In the genomic region with DNA sequence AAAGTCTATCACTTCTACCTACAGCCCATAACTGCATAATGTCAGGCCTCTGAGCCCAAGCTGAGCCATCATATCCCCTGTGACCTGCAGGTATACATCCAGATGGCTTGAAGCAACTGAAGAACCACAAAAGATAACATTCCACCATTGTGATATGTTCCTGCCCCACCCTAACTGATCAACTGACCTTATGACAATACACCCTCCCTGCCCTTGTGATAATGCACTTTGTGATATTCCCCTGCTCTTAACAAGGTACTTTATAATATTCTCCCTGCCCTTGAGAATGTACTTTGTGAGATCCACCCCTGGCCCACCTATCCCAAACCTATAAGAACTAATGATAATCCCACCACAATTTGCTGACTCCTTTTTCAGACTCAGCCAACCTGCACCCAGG, we compare ENCODE assay signal across 14 cellular contexts.
"Had no signal": no experiment of that assay in that cellular context is flagged by ENCODE, and none has a peak within 500 bp of the region (broad histone marks: within the 10 kb centered on the region; RNA-seq: fewer than 3 reads in every experiment).

No MANE protein-coding gene starts in this region.

- ATAC-seq: left lobe of liver had no signal

- H3K9me3 Mint-ChIP-seq: activated CD4-positive, alpha-beta T cell treated with anti-CD3 and anti-CD28 coated beads, Interleukin-2, amount 10 ng/mL, durations not matched to agents 24 days and 14 days; mesothelial cell of epicardium had no signal

- H3K36me3 Mint-ChIP-seq: mesothelial cell of epicardium had no signal

- H3K27ac ChIP-seq: tibial nerve had no signal

- H3K36me3 ChIP-seq: spleen, tibial nerve had no signal

- H3K9me3 ChIP-seq: tibial nerve had no signal

- H3K4me3 Mint-ChIP-seq: mesothelial cell of epicardium had no signal

- H3K4me3 ChIP-seq: spleen, tibial nerve had no signal

- H3K27ac Mint-ChIP-seq: mesothelial cell of epicardium had no signal

- H3K27me3 ChIP-seq: spleen, tibial nerve had no signal

- DNase-seq: activated CD4-positive, alpha-beta T cell treated with anti-CD3 and anti-CD28 coated beads, Interleukin-2, amount 10 ng/mL, durations not matched to agents 24 days and 14 days; activated naive CD4-positive, alpha-beta T cell treated with anti-CD3 and anti-CD28 coated beads, Interleukin-2, amount 50 U/mL, for 16 hours; activated T-cell treated with anti-CD3 and anti-CD28 coated beads for 4 hours; amniotic stem cell; effector CD4-positive, alpha-beta T cell; kidney; retina; spleen; stimulated activated CD8-positive, alpha-beta memory T cell treated with anti-CD3 and anti-CD28 coated beads, Interleukin-4, amount 100 ng/mL, for 48 hours; stimulated activated naive CD4-positive, alpha-beta T cell; substantia nigra had no signal

- H3K27me3 Mint-ChIP-seq: activated CD4-positive, alpha-beta T cell treated with anti-CD3 and anti-CD28 coated beads, Interleukin-2, amount 10 ng/mL, durations not matched to agents 24 days and 14 days had no signal
